8 cellular contexts compared by ENCODE assay signal in the genomic region with DNA sequence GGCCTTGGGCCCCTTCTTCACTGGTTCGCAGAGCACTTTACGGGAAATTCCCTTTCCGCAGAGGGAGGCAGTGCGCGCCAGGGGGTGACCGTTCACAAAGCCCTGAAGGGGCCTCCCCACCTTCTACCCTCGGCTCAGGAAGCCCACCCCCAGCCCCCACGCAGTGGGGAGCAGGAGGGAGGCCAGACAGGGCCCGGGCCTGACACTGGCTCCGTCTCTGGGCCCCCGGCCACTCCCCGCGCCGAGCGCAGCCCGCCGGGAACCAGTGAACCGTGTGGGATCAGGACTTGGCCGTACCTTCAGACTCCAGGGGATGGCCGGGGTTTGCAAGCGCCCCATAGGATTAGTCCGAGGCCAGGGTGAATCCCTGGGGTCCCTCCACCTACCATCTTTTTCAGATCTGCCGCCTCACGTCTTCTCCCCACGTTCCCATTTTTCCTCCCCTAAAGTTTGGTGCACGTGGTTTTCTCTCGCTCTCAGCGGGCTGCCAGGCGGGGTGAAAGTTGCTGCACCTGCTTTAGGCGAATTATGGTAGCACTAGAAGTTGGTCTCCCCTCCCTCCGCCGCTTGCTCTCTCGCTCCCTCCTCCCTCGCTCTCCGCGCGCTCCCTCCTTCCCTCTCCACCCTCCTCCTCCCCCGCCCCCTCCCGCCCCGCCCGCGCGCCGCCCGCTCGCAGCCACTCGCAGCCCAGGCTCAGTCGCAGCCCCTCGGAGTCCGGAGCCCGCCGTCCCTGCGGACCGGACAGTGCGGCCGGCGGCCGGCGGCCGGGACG. TPM values are rescaled to one million over a fixed set of nuclear protein-coding genes. Genes with fewer than 3 reads are reported as not detected.
DNase-seq lines count a peak whose midpoint lies in the region; ATAC-seq and TF ChIP-seq lines count a peak whose summit lies in the region.

A gene with protein sequence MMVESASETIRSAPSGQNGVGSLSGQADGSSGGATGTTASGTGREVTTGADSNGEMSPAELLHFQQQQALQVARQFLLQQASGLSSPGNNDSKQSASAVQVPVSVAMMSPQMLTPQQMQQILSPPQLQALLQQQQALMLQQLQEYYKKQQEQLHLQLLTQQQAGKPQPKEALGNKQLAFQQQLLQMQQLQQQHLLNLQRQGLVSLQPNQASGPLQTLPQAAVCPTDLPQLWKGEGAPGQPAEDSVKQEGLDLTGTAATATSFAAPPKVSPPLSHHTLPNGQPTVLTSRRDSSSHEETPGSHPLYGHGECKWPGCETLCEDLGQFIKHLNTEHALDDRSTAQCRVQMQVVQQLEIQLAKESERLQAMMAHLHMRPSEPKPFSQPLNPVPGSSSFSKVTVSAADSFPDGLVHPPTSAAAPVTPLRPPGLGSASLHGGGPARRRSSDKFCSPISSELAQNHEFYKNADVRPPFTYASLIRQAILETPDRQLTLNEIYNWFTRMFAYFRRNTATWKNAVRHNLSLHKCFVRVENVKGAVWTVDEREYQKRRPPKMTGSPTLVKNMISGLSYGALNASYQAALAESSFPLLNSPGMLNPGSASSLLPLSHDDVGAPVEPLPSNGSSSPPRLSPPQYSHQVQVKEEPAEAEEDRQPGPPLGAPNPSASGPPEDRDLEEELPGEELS (plus strand): TSS at position 679 of the 772 bp plus-strand sequence. CDS start 19,380 bp downstream, outside the sequence.

- H3K27ac Mint-ChIP-seq in stimulated activated naive CD8-positive, alpha-beta T cell treated with anti-CD3 and anti-CD28 coated beads, Interleukin-15, amount 100 ng/mL, for 72 hours = peak within 1 kb of the TSS; percentile 0 to 99

- peaks cover 39% of the 10 kb centered on the region for H3K27me3 Mint-ChIP-seq in stimulated activated naive CD8-positive, alpha-beta T cell treated with anti-CD3 and anti-CD28 coated beads, Interleukin-15, amount 100 ng/mL, for 72 hours

- peak within 1 kb of the TSS; percentile 99 for H3K4me3 ChIP-seq in RWPE2 (ENCODE audit: severe bottlenecking)
- peak within 1 kb of the TSS; percentile 93 for H3K4me3 ChIP-seq in neural cell (ENCODE audit: low read length)

- no peaks in the 10 kb centered on the region for H3K4me1 ChIP-seq in RWPE2 (ENCODE audit: insufficient read depth, poor library complexity, severe bottlenecking)

- H3K9me3 Mint-ChIP-seq in stimulated activated naive CD8-positive, alpha-beta T cell treated with anti-CD3 and anti-CD28 coated beads, Interleukin-15, amount 100 ng/mL, for 72 hours = no peaks in the 10 kb centered on the region

- H4K20me1 ChIP-seq in neural cell (ENCODE audit: insufficient read depth) = peaks cover 25% of the 10 kb centered on the region

- no peaks in the 10 kb centered on the region for H3K36me3 ChIP-seq in RWPE2 (ENCODE audit: low read depth)
- H3K36me3 ChIP-seq in neural cell (ENCODE audit: insufficient read depth, low read length) = no peaks in the 10 kb centered on the region

- peak within 1 kb of the TSS; percentile 65 for H3K4me2 ChIP-seq in neural cell (ENCODE audit: low read length)

- H3K4me3 Mint-ChIP-seq in stimulated activated naive CD8-positive, alpha-beta T cell treated with anti-CD3 and anti-CD28 coated beads, Interleukin-15, amount 100 ng/mL, for 72 hours = peak within 1 kb of the TSS; percentile 93 to 97

- peak; percentile 83 for ATAC-seq in RWPE2 (ENCODE audit: low read depth)
- peak; percentile 88 for ATAC-seq in stimulated activated naive CD8-positive, alpha-beta T cell treated with anti-CD3 and anti-CD28 coated beads, Interleukin-15, amount 100 ng/mL, for 72 hours

- TF ChIP-seq EP300 in neural cell (conservative IDR thresholded peaks at IDR 0.05; ENCODE audit: poor library complexity, severe bottlenecking) = no peak

- H3K9ac ChIP-seq in neural cell (ENCODE audit: low read length) = peak within 1 kb of the TSS; percentile 80

- peak within 1 kb of the TSS; percentile 57 for H3K27ac ChIP-seq in RWPE2 (ENCODE audit: poor library complexity, severe bottlenecking)
- peak within 1 kb of the TSS; percentile 70 for H3K27ac ChIP-seq in neural cell (ENCODE audit: low read length)

- peaks cover 49% of the 10 kb centered on the region for H3K4me1 Mint-ChIP-seq in stimulated activated naive CD8-positive, alpha-beta T cell treated with anti-CD3 and anti-CD28 coated beads, Interleukin-15, amount 100 ng/mL, for 72 hours

- no peaks in the 10 kb centered on the region for H3K9me2 ChIP-seq in neural cell (ENCODE audit: insufficient read depth, low read length)

- no peaks in the 10 kb centered on the region for H3K27me3 ChIP-seq in RWPE2 (ENCODE audit: insufficient read depth, poor library complexity, severe bottlenecking)
- peaks cover 13% of the 10 kb centered on the region for H3K27me3 ChIP-seq in neural cell (ENCODE audit: insufficient read depth, low read depth, low read length)

- DNase-seq in EL (peak; percentile 95), H4 (ENCODE audit: low spot score) (peak; percentile 96), LoVo (ENCODE audit: low spot score) (peak; percentile 95), RWPE2 (ENCODE audit: low spot score) (peak; percentile 89), fibroblast of the conjunctiva (ENCODE audit: low read depth) (peak; percentile 82)
- peak; percentile 72 for DNase-seq in activated T-helper 9 cell treated with anti-CD3 and anti-CD28 coated beads, Interleukin-2, amount 50 U/mL, for 16 hours (ENCODE audit: low read depth)
- peak; percentile 83 to 87 for DNase-seq in stimulated activated naive CD8-positive, alpha-beta T cell treated with anti-CD3 and anti-CD28 coated beads, Interleukin-15, amount 100 ng/mL, for 72 hours

- H3F3A ChIP-seq in neural cell (ENCODE audit: insufficient read depth, low read length, poor library complexity, severe bottlenecking) = no peaks in the 10 kb centered on the region

- no peak for TF ChIP-seq CTCF in RWPE2 (IDR thresholded peaks at IDR 0.05; ENCODE audit: poor library complexity, severe bottlenecking)
- no peak for TF ChIP-seq CTCF in neural cell (IDR thresholded peaks at IDR 0.05; ENCODE audit: poor library complexity, severe bottlenecking)

- no peak for TF ChIP-seq RAD21 in neural cell (conservative IDR thresholded peaks at IDR 0.05)

- peaks cover 42% of the 10 kb centered on the region for H3K79me2 ChIP-seq in neural cell (replicated peaks; ENCODE audit: insufficient read depth, low read length)

- no peaks in the 10 kb centered on the region for H3K9me3 ChIP-seq in RWPE2 (ENCODE audit: severe bottlenecking)
- no peaks in the 10 kb centered on the region for H3K9me3 ChIP-seq in neural cell (ENCODE audit: low read length)

- no peak within 1 kb of the TSS for H2AFZ ChIP-seq in neural cell (ENCODE audit: low read depth, low read length)

TF ChIP-seq in neural cell, 6 proteins besides CTCF, POLR2A, EP300 and RAD21:
- TF ChIP-seq MXI1 (conservative IDR thresholded peaks at IDR 0.05; ENCODE audit: poor library complexity, severe bottlenecking) (peak; percentile 90), REST (IDR thresholded peaks at IDR 0.05; ENCODE audit: borderline replicate concordance) (no peak), EZH2 (IDR thresholded peaks at IDR 0.05; ENCODE audit: borderline replicate concordance, insufficient read depth, low read length, poor library complexity, severe bottlenecking) (no peak), TAF1 (IDR thresholded peaks at IDR 0.05; ENCODE audit: low read depth) (no peak), POLR2AphosphoS5 (IDR thresholded peaks at IDR 0.05) (peak; percentile 30), SMC3 (conservative IDR thresholded peaks at IDR 0.05; ENCODE audit: poor library complexity) (peak; percentile 49)

RNA-seq across cellular contexts. Expression of the gene that starts here (rescaled TPM):
- 2.7 and 3.1 TPM in 2 replicates for total RNA-seq in H4 (2014; rRNA removed; shearing (Covaris generic))
- polyA plus RNA-seq in neural cell = 7.1 and 9.7 TPM in 2 replicates
- polyA minus RNA-seq in neural cell = 25.9 and 31.2 TPM in 2 replicates

Comparison
In these comparisons a context has a peak if more than half of its experiments do, and no peak if none do; other contexts are left out.
1. Peak in every context shown above with its lines: DNase-seq, ATAC-seq, H3K4me3 ChIP-seq and H3K27ac ChIP-seq.